In the genomic region with DNA sequence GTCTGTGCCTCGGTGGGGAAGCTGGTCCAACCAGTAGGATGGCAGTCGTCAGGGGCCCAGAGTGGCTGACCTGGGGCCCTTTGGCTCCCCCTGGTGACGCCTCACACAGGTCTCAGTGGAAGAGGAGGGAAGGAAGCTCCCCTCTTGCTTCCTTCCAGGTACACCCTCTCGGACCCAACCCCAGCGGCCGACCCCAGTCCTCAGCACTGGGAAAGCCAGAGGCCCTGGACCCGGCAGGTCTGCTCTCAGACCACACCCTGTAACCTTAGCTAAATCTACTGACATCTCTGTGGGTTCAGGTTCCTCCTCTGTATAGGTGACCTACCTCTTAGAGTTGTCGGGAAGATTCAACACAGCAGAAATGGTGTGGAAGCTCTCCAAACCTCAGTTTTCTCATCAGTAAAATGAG, we compare ENCODE assay signal across 8 cellular contexts. TPM values are rescaled to one million over a fixed set of nuclear protein-coding genes. Genes with fewer than 3 reads are reported as not detected.
DNase-seq lines count a peak whose midpoint lies in the region; ATAC-seq, FAIRE-seq and TF ChIP-seq lines count a peak whose summit lies in the region.

No MANE protein-coding gene starts in this region.

- H4K20me1 ChIP-seq in DND-41 (ENCODE audit: insufficient read depth, low read length) (peaks cover 9% of the 10 kb centered on the region; the same call in 1 of the 2 replicates), GM12878 (ENCODE audit: control insufficient read depth, insufficient read depth) (no peaks in the 10 kb centered on the region)

- peak; percentile 76 for TF ChIP-seq CTCF in DND-41 (IDR thresholded peaks at IDR 0.05; ENCODE audit: borderline replicate concordance, extremely low read depth, low read length, poor library complexity, severe bottlenecking)
- peak; percentile 72 for TF ChIP-seq CTCF in LNCAP (IDR thresholded peaks at IDR 0.05)
- TF ChIP-seq CTCF in GM12878 (IDR thresholded peaks at IDR 0.05 in 2 of 3, conservative IDR thresholded peaks at IDR 0.05 in 1 of 3; ENCODE audit: control insufficient read depth in 2 of 3, extremely low read depth in 1 of 3, insufficient read depth in 1 of 3, low read depth in 3 of 3, low read length in 3 of 3), result peak; percentile 69 to 80 (median 70)

- H3K79me2 ChIP-seq in DND-41 (ENCODE audit: insufficient read depth, low read length) (no peaks in the 10 kb centered on the region), GM12878 (ENCODE audit: control insufficient read depth, insufficient read depth, low read length) (no peaks in the 10 kb centered on the region)

- POLR2A ChIA-PET in GM12878 (lab: Charles Lee), result interaction anchor here (1.2 kb wide), 1 partner anchor 112 kb away, joined by 4 read pairs; no protein-coding TSS in a partner anchor

- no peak for TF ChIP-seq POLR2A in GM12878 (IDR thresholded peaks at IDR 0.05; ENCODE audit: low read depth, low read length)

- FAIRE-seq in GM12878 (lab: Jason Lieb, UNC), result peak; percentile 89

- DNase-seq in DND-41 (peak; percentile 64), T-helper 22 cell (ENCODE audit: low read depth) (peak; percentile 21), GM12878 (ENCODE audit: low read depth, low spot score) (no peak), islet precursor cell (peak; percentile 85)
- peak; percentile 71 for DNase-seq in stimulated activated CD4-positive, alpha-beta T cell treated with anti-CD3 and anti-CD28 coated beads, Interleukin-4, amount 100 ng/mL, for 24 hours

- H3K4me2 ChIP-seq in DND-41 (ENCODE audit: insufficient read depth, low read length), result no peak overlapping the region
- no peak overlapping the region for H3K4me2 ChIP-seq in GM12878 (ENCODE audit: control insufficient read depth, insufficient read depth)

- H3K36me3 ChIP-seq in DND-41 (ENCODE audit: insufficient read depth, low read length), result no peaks in the 10 kb centered on the region
- no peaks in the 10 kb centered on the region for H3K36me3 ChIP-seq in GM12878 (ENCODE audit: control insufficient read depth in 2 of 2, insufficient read depth in 2 of 2, low read length in 1 of 2)

- no TSS peak for BruUV-seq in GM12878 (replicated peaks; lab: Mats Ljungman, UMichigan)

- H3K27me3 ChIP-seq in DND-41 (ENCODE audit: insufficient read depth, low read length, poor library complexity), result peaks cover 3% of the 10 kb centered on the region
- peaks cover 7% of the 10 kb centered on the region in 2 experiments; a peak in 3 of 4 replicates for H3K27me3 ChIP-seq in GM12878 (replicated peaks in 1 of 2; ENCODE audit: control insufficient read depth in 2 of 2, insufficient read depth in 2 of 2, low read length in 1 of 2)

- ATAC-seq in DND-41 (ENCODE audit: insufficient read depth, low read depth), result peak; percentile 92
- peak; percentile 95 for ATAC-seq in GM12878
- ATAC-seq in HG03460 (IDR thresholded peaks at IDR 0.05; ENCODE audit: unreplicated experiment), result no peak
- no peak for ATAC-seq in HG03139 (IDR thresholded peaks at IDR 0.05; ENCODE audit: unreplicated experiment)

- TF ChIP-seq RAD21 in GM12878 (IDR thresholded peaks at IDR 0.05; ENCODE audit: insufficient read depth, low read depth, low read length), result peak; percentile 54

- in situ Hi-C loops in GM12878 (cut with MboI), result loop anchor here (5.0 kb wide), 2 partner anchors 69 to 114 kb away; no protein-coding TSS in a partner anchor

- H3K9me3 ChIP-seq in DND-41 (ENCODE audit: insufficient read depth, low read length, severe bottlenecking) (no peaks in the 10 kb centered on the region), GM12878 (replicated peaks; ENCODE audit: control insufficient read depth, insufficient read depth, low read length) (no peaks in the 10 kb centered on the region; the same call in 2 of the 3 replicates)

- RAD21 ChIA-PET in GM12878 (lab: Charles Lee; ENCODE audit: unreplicated experiment), result interaction anchor here (0.5 to 4.6 kb wide), 8 partner anchors 37 to 563 kb away, joined by 3 to 37 read pairs (median 4); no protein-coding TSS in a partner anchor

- 13% methylated on average over 8 of the region's 8 CpGs for WGBS in GM12878 (ENCODE audit: insufficient coverage, insufficient replicate concordance, low lambda C conversion rate, missing lambda C conversion rate)

- no peak overlapping the region for H3K9ac ChIP-seq in DND-41 (ENCODE audit: low read depth, low read length)
- H3K9ac ChIP-seq in GM12878 (ENCODE audit: control insufficient read depth, insufficient read depth, low read length), result no peak overlapping the region

- H3K4me3 ChIP-seq in DND-41 (ENCODE audit: low read depth in 1 of 2, low read length in 2 of 2) (no peak overlapping the region), GM12878 (no peak overlapping the region)

- CTCF ChIA-PET in GM12878 (lab: Yijun Ruan, JAX), result interaction anchor here (0.6 to 4.2 kb wide), 24 partner anchors 8 to 499 kb away, joined by 3 to 73 read pairs (median 5); no protein-coding TSS in a partner anchor

- no peak for TF ChIP-seq EP300 in GM12878 (IDR thresholded peaks at IDR 0.05; ENCODE audit: borderline replicate concordance in 1 of 2, control insufficient read depth in 1 of 2, low read depth in 2 of 2, low read length in 2 of 2)

- H2AFZ ChIP-seq in DND-41 (ENCODE audit: low read depth, low read length), result no peak overlapping the region
- no peak overlapping the region for H2AFZ ChIP-seq in GM12878 (ENCODE audit: control insufficient read depth, low read depth, low read length)

- H3K4me1 ChIP-seq in DND-41 (ENCODE audit: insufficient read depth, low read length), result no peaks in the 10 kb centered on the region
- peaks cover 7% of the 10 kb centered on the region for H3K4me1 ChIP-seq in GM12878 (ENCODE audit: control insufficient read depth, insufficient read depth, low read length)

- SMC1A ChIA-PET in GM12878 (lab: Charles Lee; ENCODE audit: uncharacterized antibody, unreplicated experiment), result interaction anchor here (0.9 to 2.5 kb wide), 10 partner anchors 14 to 189 kb away, joined by 3 to 48 read pairs (median 4); no protein-coding TSS in a partner anchor

- H3K27ac ChIP-seq in DND-41 (ENCODE audit: low read length) (no peak overlapping the region), GM12878 (ENCODE audit: control insufficient read depth, insufficient read depth) (no peak overlapping the region)

- intact Hi-C loops in GM12878 (cut with micrococcal nuclease; ENCODE audit: unreplicated experiment), result loop anchor here (1.0 kb wide), 2 partner anchors 72 to 115 kb away; no protein-coding TSS in a partner anchor

TF ChIP-seq in GM12878, 131 proteins besides CTCF, POLR2A, EP300 and RAD21:
- TF ChIP-seq ATF2 (IDR thresholded peaks at IDR 0.05; ENCODE audit: low read length), result no peak
- TF ChIP-seq FOXK2 (IDR thresholded peaks at IDR 0.05), result no peak
- peak; percentile 87 for TF ChIP-seq SMC3 (IDR thresholded peaks at IDR 0.05; ENCODE audit: borderline replicate concordance, low read length)
- TF ChIP-seq RUNX3 (IDR thresholded peaks at IDR 0.05; ENCODE audit: low read length), result 0 out of 2 replicates have a peak, but pooled peaks have one; percentile 4
- TF ChIP-seq SRF (IDR thresholded peaks at IDR 0.05; ENCODE audit: low read depth in 2 of 2, low read length in 2 of 2), result no peak
- TF ChIP-seq YY1 (IDR thresholded peaks at IDR 0.05; ENCODE audit: low read depth, low read length), result peak; percentile 36; the same call in 1 of the 2 replicates

RNA-seq across cellular contexts. Expression of gene SCUBE1, which starts 3.4 kb away (rescaled TPM):
- not detected in 2 replicates for total RNA-seq in GM12878 (2013; cell fraction: nucleolus; rRNA removed)
- total RNA-seq in GM12878 (2014; rRNA removed) (not detected in 2 replicates), GM12878 (2014; rRNA removed; fragmentation: Illumina TruSeq; extraction: Trizol) (not detected in 2 replicates), GM12878 (2021) (not detected in 2 replicates)
- not detected for polyA plus RNA-seq in GM12878 (2011; ENCODE audit: low read depth)
- polyA plus RNA-seq in GM12878 (2011; rRNA removed) (not detected in 2 replicates), GM12878 (2014; fragmentation: Illumina TruSeq; extraction: Trizol) (not detected in 2 replicates), GM12878 (2014; fragmentation: Nextera tagmentation; extraction: Ambion mirVana) (not detected), GM12878 (2014; rRNA removed) (0.01 TPM in 1 of 2 replicates, not detected in the other), GM12878 (2016; fragmentation: Nextera tagmentation; extraction: Ambion mirVana) (not detected)
- not detected in 2 replicates for polyA plus RNA-seq in GM12878 (2011; cell fraction: cytosol; rRNA removed)
- 0.01 and 0.23 TPM in 2 replicates for polyA plus RNA-seq in GM12878 (2011; cell fraction: nucleus; rRNA removed)
- polyA plus RNA-seq in GM12878 (2012), result not detected in 2 replicates
- polyA minus RNA-seq in GM12878 (2011; rRNA and poly(A)+ RNA removed), result not detected in 2 replicates
- not detected in 2 replicates for polyA minus RNA-seq in GM12878 (2011; cell fraction: cytosol; rRNA and poly(A)+ RNA removed)
- polyA minus RNA-seq in GM12878 (2011; cell fraction: nucleus; rRNA and poly(A)+ RNA removed), result not detected in 2 replicates

Comparison
In these comparisons a context has a peak if more than half of its experiments do, and no peak if none do; other contexts are left out.
1. ATAC-seq: peak in DND-41 (single experiment) and GM12878 (single experiment); none in HG03460 (single experiment) and HG03139 (single experiment).
2. Peak in every context shown above with its lines, with median percentiles within 50 percentile points of each other: CTCF ChIP-seq.